19 cellular contexts compared by ENCODE assay signal in genomic region chr20:60035486-60035885, GRCh38.
DNase-seq lines count a peak whose midpoint lies in the region; ATAC-seq and TF ChIP-seq lines count a peak whose summit lies in the region.
"Had no signal": no experiment of that assay in that cellular context is flagged by ENCODE, and none has a peak within 500 bp of the region (broad histone marks: within the 10 kb centered on the region; RNA-seq: fewer than 3 reads in every experiment).

No MANE protein-coding gene starts in this region.

- H3K27ac ChIP-seq in cardiac muscle cell (peak overlapping the region; percentile 95), right cardiac atrium (ENCODE audit: low read length) (no peak overlapping the region), SJSA1 (peak overlapping the region; percentile 67), skeletal muscle tissue (ENCODE audit: low read depth, low read length) (no peak overlapping the region)
- H3K27ac ChIP-seq: RWPE1 had no signal

- H3K36me3 Mint-ChIP-seq in activated naive CD4-positive, alpha-beta T cell treated with anti-CD3 and anti-CD28 coated beads, Interleukin-2, amount 50 U/mL, for 72 hours, result peaks cover 0 to 7% of the 10 kb centered on the region in 2 donors

- no peaks in the 10 kb centered on the region for H3K9me3 ChIP-seq in cardiac muscle cell (ENCODE audit: low read depth)
- H3K9me3 ChIP-seq in right cardiac atrium (ENCODE audit: control insufficient read depth, low read length), result no peaks in the 10 kb centered on the region
- H3K9me3 ChIP-seq in SJSA1 (replicated peaks), result peaks cover 4% of the 10 kb centered on the region; the same call in 1 of the 2 replicates
- no peaks in the 10 kb centered on the region for H3K9me3 ChIP-seq in skeletal muscle tissue (ENCODE audit: control insufficient read depth in 3 of 3, low read length in 3 of 3)

- H3K9ac ChIP-seq in skeletal muscle tissue (ENCODE audit: low read depth in 1 of 3, low read length in 3 of 3), result peak overlapping the region in 2 of 3 donors; percentile 45 to 81

- WGBS in right cardiac atrium, result 73% methylated on average over 6 of the region's 6 CpGs

- no peaks in the 10 kb centered on the region for H3K36me3 ChIP-seq in cardiac muscle cell
- H3K36me3 ChIP-seq in SJSA1, result no peaks in the 10 kb centered on the region
- no peaks in the 10 kb centered on the region for H3K36me3 ChIP-seq in skeletal muscle tissue (ENCODE audit: control insufficient read depth in 3 of 3, insufficient read depth in 3 of 3, low read length in 3 of 3)

- H3K4me1 ChIP-seq in cardiac muscle cell (ENCODE audit: low read depth) (peaks cover 27% of the 10 kb centered on the region), right cardiac atrium (ENCODE audit: control insufficient read depth, insufficient read depth, low read length) (peaks cover 8% of the 10 kb centered on the region), SJSA1 (replicated peaks) (peaks cover 38% of the 10 kb centered on the region), skeletal muscle tissue (ENCODE audit: control insufficient read depth in 3 of 3, insufficient read depth in 3 of 3, low read length in 3 of 3) (peaks cover 33 to 49% (median 46%) of the 10 kb centered on the region in 3 donors)

- DNase-seq in cardiac muscle cell (ENCODE audit: low read depth in 1 of 2, low spot score in 1 of 2), result no peak
- no peak for DNase-seq in right cardiac atrium
- peak; percentile 47 for DNase-seq in MV-4-11 (lab: John Stamatoyannopoulos, UW)
- peak; percentile 80 to 85 for DNase-seq in SJSA1 (ENCODE audit: low read depth in 1 of 2, low spot score in 2 of 2)
- DNase-seq in activated naive CD4-positive, alpha-beta T cell treated with anti-CD3 and anti-CD28 coated beads, Interleukin-2, amount 50 U/mL, for 72 hours (ENCODE audit: low spot score in 2 of 2), result no peak
- DNase-seq: DMS153, DND-41, NCI-H1048, NCI-H1417, NCI-H1694 treated with DMSO at 0.1 percent for 48 hours, NCI-H2081, NCI-H2227 treated with DMSO at 0.1 percent for 48 hours, NCI-H526 treated with DMSO at 0.1 percent for 48 hours, SIG-M5 had no signal

- H3K4me3 ChIP-seq in cardiac muscle cell (no peak overlapping the region), right cardiac atrium (ENCODE audit: low read length) (no peak overlapping the region), SJSA1 (no peak overlapping the region), skeletal muscle tissue (ENCODE audit: low read length in 3 of 3) (no peak overlapping the region)

- H3K9me3 Mint-ChIP-seq in activated naive CD4-positive, alpha-beta T cell treated with anti-CD3 and anti-CD28 coated beads, Interleukin-2, amount 50 U/mL, for 72 hours, result no peaks in the 10 kb centered on the region

- no peaks in the 10 kb centered on the region for H3K27me3 ChIP-seq in cardiac muscle cell
- no peaks in the 10 kb centered on the region for H3K27me3 ChIP-seq in right cardiac atrium (ENCODE audit: control insufficient read depth, insufficient read depth)
- no peaks in the 10 kb centered on the region for H3K27me3 ChIP-seq in SJSA1 (replicated peaks)
- H3K27me3 ChIP-seq in skeletal muscle tissue (ENCODE audit: control insufficient read depth in 3 of 3, insufficient read depth in 3 of 3, low read length in 3 of 3), result no peaks in the 10 kb centered on the region

- no peak for ATAC-seq in right cardiac atrium
- no peak for ATAC-seq in activated naive CD4-positive, alpha-beta T cell treated with anti-CD3 and anti-CD28 coated beads, Interleukin-2, amount 50 U/mL, for 72 hours
- no peak for ATAC-seq in GM21447 (IDR thresholded peaks at IDR 0.05; ENCODE audit: unreplicated experiment)
- ATAC-seq: Panc1, SK-N-SH treated with all-trans-retinoic acid at 6 μM for 48 hours had no signal

- no peak for TF ChIP-seq CTCF in cardiac muscle cell (IDR thresholded peaks at IDR 0.05; ENCODE audit: low read depth, low read length)

- intact Hi-C loops in right cardiac atrium (cut with DNase I), result no loop called here

- H3K27ac Mint-ChIP-seq in activated naive CD4-positive, alpha-beta T cell treated with anti-CD3 and anti-CD28 coated beads, Interleukin-2, amount 50 U/mL, for 72 hours, result no peak overlapping the region

Comparison
In these comparisons a context has a peak if more than half of its experiments do, and no peak if none do; other contexts are left out.
1. H3K27ac ChIP-seq: peak in cardiac muscle cell (single experiment) and SJSA1 (single experiment); none in right cardiac atrium (single experiment) and skeletal muscle tissue (single experiment).
2. DNase-seq: peak in MV-4-11 (single experiment) and SJSA1 (2 of 2); none in cardiac muscle cell (0 of 2), right cardiac atrium (0 of 3) and activated naive CD4-positive, alpha-beta T cell treated with anti-CD3 and anti-CD28 coated beads, Interleukin-2, amount 50 U/mL, for 72 hours (0 of 2).